Comparison of ENCODE assay signal across 7 cellular contexts in the genomic region with DNA sequence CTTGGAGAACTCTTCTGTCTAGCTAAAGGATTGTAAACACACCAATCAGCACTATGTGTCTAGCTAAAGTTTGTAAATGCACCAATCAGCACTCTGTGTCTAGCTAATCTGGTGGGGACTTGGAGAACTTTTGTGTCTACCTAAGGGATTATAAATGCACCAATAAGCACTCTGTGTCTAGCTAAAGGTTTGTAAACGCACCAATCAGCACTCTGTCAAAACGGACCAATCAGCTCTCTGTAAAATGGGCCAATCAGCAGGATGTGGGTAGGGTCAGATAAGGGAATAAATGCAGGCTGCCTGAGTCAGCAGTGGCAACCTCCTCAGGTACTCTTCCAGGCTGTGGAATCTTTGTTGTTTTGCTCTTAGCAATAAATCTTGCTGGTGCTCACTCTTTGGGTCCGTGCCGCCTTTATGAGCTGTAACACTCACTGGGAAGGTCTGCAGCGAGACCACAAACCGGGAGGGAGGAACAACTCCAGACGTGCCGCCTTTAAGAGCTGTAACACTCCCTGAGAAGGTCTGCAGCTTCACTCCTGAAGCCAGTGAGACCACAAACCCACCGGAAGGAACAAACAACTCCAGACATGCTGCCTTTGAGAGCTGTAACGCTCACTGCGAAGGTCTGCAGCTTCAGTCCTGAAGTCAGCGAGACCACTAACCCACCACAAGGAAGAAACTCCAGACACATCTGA. TPM values are rescaled to one million over a fixed set of nuclear protein-coding genes. Genes with fewer than 3 reads are reported as not detected.
"Had no signal": no experiment of that assay in that cellular context is flagged by ENCODE, and none has a peak within 500 bp of the region (broad histone marks: within the 10 kb centered on the region; RNA-seq: fewer than 3 reads in every experiment).

No MANE protein-coding gene starts in this region.

RNA-seq across cellular contexts. Expression of gene TMC3, which starts 40.4 kb away (rescaled TPM):
- total RNA-seq: activated CD4-positive, alpha-beta memory T cell treated with anti-CD3 and anti-CD28 coated beads for 36 hours; activated CD8-positive, alpha-beta memory T cell treated with anti-CD3 and anti-CD28 coated beads, Interleukin-2, amount 10 ng/mL, durations not matched to agents 7 days and 5 days; activated T-helper 17 cell treated with anti-CD3 and anti-CD28 coated beads, Interleukin-2, amount 50 U/mL, for 72 hours; adrenal gland; chondrocyte; heart right ventricle; natural killer cell treated with Interleukin-12 subunit alpha and Interleukin-12 subunit beta and Interleukin-15 and Interleukin-18, amount 100 ng/mL, for 72 hours had no signal
